Comparison of ENCODE assay signal across 8 cellular contexts in the genomic region with DNA sequence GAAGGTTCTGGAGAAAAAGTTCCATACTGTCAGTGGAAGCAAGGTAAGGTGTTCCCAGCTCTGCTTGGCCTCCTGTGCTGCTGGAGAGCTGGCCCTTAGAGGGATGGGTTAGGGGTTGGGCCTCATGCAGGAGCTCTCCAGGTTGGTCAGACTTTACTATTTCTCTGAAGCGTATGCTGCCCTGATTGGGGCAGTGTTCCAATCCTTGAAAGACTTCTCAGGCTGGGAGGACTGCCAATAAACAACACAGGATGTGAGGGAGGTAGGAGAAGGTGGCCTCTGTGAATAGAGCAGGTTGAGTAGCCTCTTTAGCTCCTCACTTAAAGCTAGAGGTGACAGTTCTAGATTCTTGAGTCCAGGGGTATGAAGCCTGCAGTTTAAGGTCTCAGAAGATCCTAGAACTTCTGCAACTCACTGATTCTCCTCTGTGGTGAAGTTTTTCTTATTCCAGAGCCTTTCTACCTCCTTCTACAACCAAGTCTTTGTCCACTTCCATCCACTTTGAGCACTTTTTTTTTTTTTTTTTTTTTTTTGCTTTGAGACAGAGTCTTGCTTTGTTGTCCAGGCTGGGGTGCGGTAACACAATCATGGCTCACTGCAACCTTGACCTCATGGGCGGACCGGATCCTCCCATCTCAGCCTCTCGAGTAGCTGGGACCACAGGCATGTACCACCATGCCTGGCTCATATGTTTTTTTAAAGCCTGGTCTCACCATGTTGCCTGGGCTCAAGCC. TPM values are rescaled to one million over a fixed set of nuclear protein-coding genes. Genes with fewer than 3 reads are reported as not detected.
DNase-seq lines count a peak whose midpoint lies in the region; ATAC-seq and TF ChIP-seq lines count a peak whose summit lies in the region.

No MANE protein-coding gene starts in this region.

- peaks cover 4 to 68% (median 12%) of the 10 kb centered on the region in 3 donors for H3K36me3 Mint-ChIP-seq in naive thymus-derived CD8-positive, alpha-beta T cell

- H3K27ac Mint-ChIP-seq in naive thymus-derived CD8-positive, alpha-beta T cell, result peak overlapping the region; percentile 52 to 92 (median 86)

- peak overlapping the region; percentile 98 for H3K27ac ChIP-seq in C4-2B

- H3K9me3 Mint-ChIP-seq in naive thymus-derived CD8-positive, alpha-beta T cell, result peaks cover 0 to 2% (median 0%) of the 10 kb centered on the region in 9 donors

- H3K4me3 Mint-ChIP-seq in naive thymus-derived CD8-positive, alpha-beta T cell, result peak overlapping the region in 7 of 10 donors; percentile 10 to 95 (median 61)

- ATAC-seq in naive thymus-derived CD8-positive, alpha-beta T cell, result no peak

- DNase-seq in NCI-H2029 treated with DMSO at 0.1 percent for 48 hours (lab: John Stamatoyannopoulos, UW), result peak; percentile 53
- peak; percentile 75 for DNase-seq in cerebellum (ENCODE audit: low spot score)
- no peak for DNase-seq in naive thymus-derived CD8-positive, alpha-beta T cell
- no peak for DNase-seq in T1000 (lab: John Stamatoyannopoulos, UW)
- no peak for DNase-seq in nucleus accumbens (lab: John Stamatoyannopoulos, UW)
- DNase-seq in NCI-H1105 (lab: John Stamatoyannopoulos, UW), result no peak
- DNase-seq in HK-2 (ENCODE audit: unreplicated experiment), result no peak

- POLR2A ChIA-PET in naive thymus-derived CD8-positive, alpha-beta T cell (lab: Charles Lee), result interaction anchor here (0.7 to 2.1 kb wide), 2 partner anchors 25 to 286 kb away, joined by 5 to 9 read pairs; partner anchors contain the start of gene PHYKPL

- peaks cover 0 to 3% (median 0%) of the 10 kb centered on the region in 5 donors for H3K27me3 Mint-ChIP-seq in naive thymus-derived CD8-positive, alpha-beta T cell

- peaks cover 25 to 60% (median 45%) of the 10 kb centered on the region in 4 donors for H3K4me1 Mint-ChIP-seq in naive thymus-derived CD8-positive, alpha-beta T cell

- TF ChIP-seq CTCF in C4-2B (conservative IDR thresholded peaks at IDR 0.05), result no peak

RNA-seq across cellular contexts. Expression of gene HNRNPAB, which starts 3.0 kb away (rescaled TPM):
- 37.9 TPM for total RNA-seq in cerebellum
- total RNA-seq in naive thymus-derived CD8-positive, alpha-beta T cell, result 10 to 100 TPM; 79.3 to 82.5 TPM
- 10 to 100 TPM; 43.6 to 74.9 (median 61.2) TPM for polyA plus RNA-seq in naive thymus-derived CD8-positive, alpha-beta T cell

RNA-seq across cellular contexts. Expression of gene GMCL2, which starts 20.2 kb away (rescaled TPM):
- total RNA-seq in cerebellum, result not detected
- total RNA-seq in naive thymus-derived CD8-positive, alpha-beta T cell, result under 1 TPM in 1 of 2 experiments, not detected in 1; 0.14 TPM
- not detected for polyA plus RNA-seq in naive thymus-derived CD8-positive, alpha-beta T cell

RNA-seq across cellular contexts. Expression of gene PHYKPL, which starts 25.3 kb away (rescaled TPM):
- 32.4 TPM for total RNA-seq in cerebellum
- 100 to 1,000 TPM; 209 to 229 TPM for total RNA-seq in naive thymus-derived CD8-positive, alpha-beta T cell
- polyA plus RNA-seq in naive thymus-derived CD8-positive, alpha-beta T cell, result 10 to 100 TPM; 41.1 to 51.8 (median 49.7) TPM

RNA-seq across cellular contexts. Expression of gene NHP2, which starts 53.7 kb away (rescaled TPM):
- total RNA-seq in cerebellum, result 55.8 TPM
- 10 to 100 TPM; 79.3 to 85.4 TPM for total RNA-seq in naive thymus-derived CD8-positive, alpha-beta T cell
- 100 to 1,000 TPM; 238 to 276 (median 270) TPM for polyA plus RNA-seq in naive thymus-derived CD8-positive, alpha-beta T cell

Comparison
In these comparisons a context has a peak if more than half of its experiments do, and no peak if none do; other contexts are left out.
1. DNase-seq: peak in NCI-H2029 treated with DMSO at 0.1 percent for 48 hours (single experiment) and cerebellum (single experiment); none in naive thymus-derived CD8-positive, alpha-beta T cell (0 of 10), T1000 (single experiment), nucleus accumbens (0 of 56), NCI-H1105 (single experiment) and HK-2 (single experiment).